ENCODE assay signal across 1 cellular context in the genomic region with DNA sequence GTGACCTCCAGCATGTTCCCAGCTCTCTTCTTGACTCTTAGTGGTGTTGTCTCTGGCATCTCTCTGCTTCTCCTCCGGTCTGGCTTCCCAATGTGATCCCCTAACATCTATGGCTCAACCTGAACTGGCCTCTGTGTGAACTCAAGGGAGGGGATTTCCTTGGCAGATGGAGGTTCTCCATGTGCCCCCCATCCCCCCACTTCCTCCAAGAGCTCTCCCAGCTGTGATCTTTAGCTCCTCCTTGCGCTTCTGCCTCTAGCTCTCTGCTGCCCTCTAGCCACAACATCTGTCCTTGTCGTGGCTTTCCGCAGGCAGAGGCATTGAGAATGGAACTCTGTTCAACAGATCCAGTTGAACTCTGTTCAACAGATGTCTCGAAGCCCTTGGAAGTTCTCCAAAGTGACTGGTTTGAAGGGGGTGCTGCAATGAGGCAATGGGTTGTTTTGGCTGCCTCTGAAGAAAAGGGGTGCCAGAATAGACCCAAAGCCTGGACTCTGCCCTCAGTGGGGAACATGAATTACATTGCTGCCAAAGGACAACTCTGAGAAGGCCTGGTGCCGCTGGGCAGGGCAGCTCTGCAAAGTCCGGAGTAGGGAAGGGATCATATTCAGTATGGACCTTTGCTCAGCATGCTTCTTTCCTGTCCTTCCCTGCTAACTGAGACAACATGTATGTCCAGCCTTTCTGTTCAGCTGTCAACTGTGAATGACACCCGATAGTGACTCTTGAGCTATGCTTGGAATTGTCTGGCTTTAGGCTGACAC.
A peak's percentile ranks its signal among the peaks of the same experiment; 100 is the strongest.
TF ChIP-seq lines count a peak whose summit lies in the region.

No MANE protein-coding gene starts in this region.

TF ChIP-seq in HepG2, 621 proteins besides CTCF, POLR2A, EP300 and RAD21 (continued from another document and continues in another):
- TF ChIP-seq, protein P1, sequence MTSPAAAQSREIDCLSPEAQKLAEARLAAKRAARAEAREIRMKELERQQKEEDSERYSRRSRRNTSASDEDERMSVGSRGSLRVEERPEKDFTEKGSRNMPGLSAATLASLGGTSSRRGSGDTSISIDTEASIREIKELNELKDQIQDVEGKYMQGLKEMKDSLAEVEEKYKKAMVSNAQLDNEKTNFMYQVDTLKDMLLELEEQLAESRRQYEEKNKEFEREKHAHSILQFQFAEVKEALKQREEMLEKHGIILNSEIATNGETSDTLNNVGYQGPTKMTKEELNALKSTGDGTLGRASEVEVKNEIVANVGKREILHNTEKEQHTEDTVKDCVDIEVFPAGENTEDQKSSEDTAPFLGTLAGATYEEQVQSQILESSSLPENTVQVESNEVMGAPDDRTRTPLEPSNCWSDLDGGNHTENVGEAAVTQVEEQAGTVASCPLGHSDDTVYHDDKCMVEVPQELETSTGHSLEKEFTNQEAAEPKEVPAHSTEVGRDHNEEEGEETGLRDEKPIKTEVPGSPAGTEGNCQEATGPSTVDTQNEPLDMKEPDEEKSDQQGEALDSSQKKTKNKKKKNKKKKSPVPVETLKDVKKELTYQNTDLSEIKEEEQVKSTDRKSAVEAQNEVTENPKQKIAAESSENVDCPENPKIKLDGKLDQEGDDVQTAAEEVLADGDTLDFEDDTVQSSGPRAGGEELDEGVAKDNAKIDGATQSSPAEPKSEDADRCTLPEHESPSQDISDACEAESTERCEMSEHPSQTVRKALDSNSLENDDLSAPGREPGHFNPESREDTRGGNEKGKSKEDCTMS (CRISPR knock-in tag; conservative IDR thresholded peaks at IDR 0.05), result no peak
- 0 out of 2 replicates have a peak, but pooled peaks have one; percentile 54 for TF ChIP-seq AKAP8 (CRISPR knock-in tag; IDR thresholded peaks at IDR 0.05)
- TF ChIP-seq ZNF678 (CRISPR knock-in tag; IDR thresholded peaks at IDR 0.05), result no peak
- TF ChIP-seq, protein P2, sequence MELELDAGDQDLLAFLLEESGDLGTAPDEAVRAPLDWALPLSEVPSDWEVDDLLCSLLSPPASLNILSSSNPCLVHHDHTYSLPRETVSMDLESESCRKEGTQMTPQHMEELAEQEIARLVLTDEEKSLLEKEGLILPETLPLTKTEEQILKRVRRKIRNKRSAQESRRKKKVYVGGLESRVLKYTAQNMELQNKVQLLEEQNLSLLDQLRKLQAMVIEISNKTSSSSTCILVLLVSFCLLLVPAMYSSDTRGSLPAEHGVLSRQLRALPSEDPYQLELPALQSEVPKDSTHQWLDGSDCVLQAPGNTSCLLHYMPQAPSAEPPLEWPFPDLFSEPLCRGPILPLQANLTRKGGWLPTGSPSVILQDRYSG (CRISPR knock-in tag; IDR thresholded peaks at IDR 0.05), result no peak
- TF ChIP-seq CEBPB (IDR thresholded peaks at IDR 0.05; ENCODE audit: borderline replicate concordance, low read depth, low read length), result no peak
- TF ChIP-seq CENPX (CRISPR knock-in tag; IDR thresholded peaks at IDR 0.05), result no peak
- TF ChIP-seq ZNF232 (CRISPR knock-in tag; IDR thresholded peaks at IDR 0.05; ENCODE audit: borderline replicate concordance), result no peak
- TF ChIP-seq ZNF598 (CRISPR knock-in tag; IDR thresholded peaks at IDR 0.05; ENCODE audit: borderline replicate concordance), result 0 out of 2 replicates have a peak, but pooled peaks have one; percentile 33
- no peak for TF ChIP-seq ZNF841 (CRISPR knock-in tag; IDR thresholded peaks at IDR 0.05; ENCODE audit: borderline replicate concordance)
- no peak for TF ChIP-seq RFX1 (IDR thresholded peaks at IDR 0.05)
- TF ChIP-seq, protein P3, sequence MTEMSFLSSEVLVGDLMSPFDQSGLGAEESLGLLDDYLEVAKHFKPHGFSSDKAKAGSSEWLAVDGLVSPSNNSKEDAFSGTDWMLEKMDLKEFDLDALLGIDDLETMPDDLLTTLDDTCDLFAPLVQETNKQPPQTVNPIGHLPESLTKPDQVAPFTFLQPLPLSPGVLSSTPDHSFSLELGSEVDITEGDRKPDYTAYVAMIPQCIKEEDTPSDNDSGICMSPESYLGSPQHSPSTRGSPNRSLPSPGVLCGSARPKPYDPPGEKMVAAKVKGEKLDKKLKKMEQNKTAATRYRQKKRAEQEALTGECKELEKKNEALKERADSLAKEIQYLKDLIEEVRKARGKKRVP (CRISPR knock-in tag; IDR thresholded peaks at IDR 0.05), result 0 out of 4 replicates have a peak, but pooled peaks of 1 of the 2 experiments have one; percentile 21
- TF ChIP-seq, protein P4, sequence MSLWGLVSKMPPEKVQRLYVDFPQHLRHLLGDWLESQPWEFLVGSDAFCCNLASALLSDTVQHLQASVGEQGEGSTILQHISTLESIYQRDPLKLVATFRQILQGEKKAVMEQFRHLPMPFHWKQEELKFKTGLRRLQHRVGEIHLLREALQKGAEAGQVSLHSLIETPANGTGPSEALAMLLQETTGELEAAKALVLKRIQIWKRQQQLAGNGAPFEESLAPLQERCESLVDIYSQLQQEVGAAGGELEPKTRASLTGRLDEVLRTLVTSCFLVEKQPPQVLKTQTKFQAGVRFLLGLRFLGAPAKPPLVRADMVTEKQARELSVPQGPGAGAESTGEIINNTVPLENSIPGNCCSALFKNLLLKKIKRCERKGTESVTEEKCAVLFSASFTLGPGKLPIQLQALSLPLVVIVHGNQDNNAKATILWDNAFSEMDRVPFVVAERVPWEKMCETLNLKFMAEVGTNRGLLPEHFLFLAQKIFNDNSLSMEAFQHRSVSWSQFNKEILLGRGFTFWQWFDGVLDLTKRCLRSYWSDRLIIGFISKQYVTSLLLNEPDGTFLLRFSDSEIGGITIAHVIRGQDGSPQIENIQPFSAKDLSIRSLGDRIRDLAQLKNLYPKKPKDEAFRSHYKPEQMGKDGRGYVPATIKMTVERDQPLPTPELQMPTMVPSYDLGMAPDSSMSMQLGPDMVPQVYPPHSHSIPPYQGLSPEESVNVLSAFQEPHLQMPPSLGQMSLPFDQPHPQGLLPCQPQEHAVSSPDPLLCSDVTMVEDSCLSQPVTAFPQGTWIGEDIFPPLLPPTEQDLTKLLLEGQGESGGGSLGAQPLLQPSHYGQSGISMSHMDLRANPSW (CRISPR knock-in tag; IDR thresholded peaks at IDR 0.05; ENCODE audit: borderline replicate concordance), result no peak
- TF ChIP-seq ZBTB20 (CRISPR knock-in tag; IDR thresholded peaks at IDR 0.05; ENCODE audit: borderline replicate concordance, low read depth), result no peak
- peak; percentile 32; the same call in 1 of the 2 replicates for TF ChIP-seq KLF12 (CRISPR knock-in tag; IDR thresholded peaks at IDR 0.05; ENCODE audit: borderline replicate concordance)
- TF ChIP-seq, protein P5, sequence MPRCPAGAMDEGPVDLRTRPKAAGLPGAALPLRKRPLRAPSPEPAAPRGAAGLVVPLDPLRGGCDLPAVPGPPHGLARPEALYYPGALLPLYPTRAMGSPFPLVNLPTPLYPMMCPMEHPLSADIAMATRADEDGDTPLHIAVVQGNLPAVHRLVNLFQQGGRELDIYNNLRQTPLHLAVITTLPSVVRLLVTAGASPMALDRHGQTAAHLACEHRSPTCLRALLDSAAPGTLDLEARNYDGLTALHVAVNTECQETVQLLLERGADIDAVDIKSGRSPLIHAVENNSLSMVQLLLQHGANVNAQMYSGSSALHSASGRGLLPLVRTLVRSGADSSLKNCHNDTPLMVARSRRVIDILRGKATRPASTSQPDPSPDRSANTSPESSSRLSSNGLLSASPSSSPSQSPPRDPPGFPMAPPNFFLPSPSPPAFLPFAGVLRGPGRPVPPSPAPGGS (CRISPR knock-in tag; IDR thresholded peaks at IDR 0.05), result no peak
- TF ChIP-seq, protein P6, sequence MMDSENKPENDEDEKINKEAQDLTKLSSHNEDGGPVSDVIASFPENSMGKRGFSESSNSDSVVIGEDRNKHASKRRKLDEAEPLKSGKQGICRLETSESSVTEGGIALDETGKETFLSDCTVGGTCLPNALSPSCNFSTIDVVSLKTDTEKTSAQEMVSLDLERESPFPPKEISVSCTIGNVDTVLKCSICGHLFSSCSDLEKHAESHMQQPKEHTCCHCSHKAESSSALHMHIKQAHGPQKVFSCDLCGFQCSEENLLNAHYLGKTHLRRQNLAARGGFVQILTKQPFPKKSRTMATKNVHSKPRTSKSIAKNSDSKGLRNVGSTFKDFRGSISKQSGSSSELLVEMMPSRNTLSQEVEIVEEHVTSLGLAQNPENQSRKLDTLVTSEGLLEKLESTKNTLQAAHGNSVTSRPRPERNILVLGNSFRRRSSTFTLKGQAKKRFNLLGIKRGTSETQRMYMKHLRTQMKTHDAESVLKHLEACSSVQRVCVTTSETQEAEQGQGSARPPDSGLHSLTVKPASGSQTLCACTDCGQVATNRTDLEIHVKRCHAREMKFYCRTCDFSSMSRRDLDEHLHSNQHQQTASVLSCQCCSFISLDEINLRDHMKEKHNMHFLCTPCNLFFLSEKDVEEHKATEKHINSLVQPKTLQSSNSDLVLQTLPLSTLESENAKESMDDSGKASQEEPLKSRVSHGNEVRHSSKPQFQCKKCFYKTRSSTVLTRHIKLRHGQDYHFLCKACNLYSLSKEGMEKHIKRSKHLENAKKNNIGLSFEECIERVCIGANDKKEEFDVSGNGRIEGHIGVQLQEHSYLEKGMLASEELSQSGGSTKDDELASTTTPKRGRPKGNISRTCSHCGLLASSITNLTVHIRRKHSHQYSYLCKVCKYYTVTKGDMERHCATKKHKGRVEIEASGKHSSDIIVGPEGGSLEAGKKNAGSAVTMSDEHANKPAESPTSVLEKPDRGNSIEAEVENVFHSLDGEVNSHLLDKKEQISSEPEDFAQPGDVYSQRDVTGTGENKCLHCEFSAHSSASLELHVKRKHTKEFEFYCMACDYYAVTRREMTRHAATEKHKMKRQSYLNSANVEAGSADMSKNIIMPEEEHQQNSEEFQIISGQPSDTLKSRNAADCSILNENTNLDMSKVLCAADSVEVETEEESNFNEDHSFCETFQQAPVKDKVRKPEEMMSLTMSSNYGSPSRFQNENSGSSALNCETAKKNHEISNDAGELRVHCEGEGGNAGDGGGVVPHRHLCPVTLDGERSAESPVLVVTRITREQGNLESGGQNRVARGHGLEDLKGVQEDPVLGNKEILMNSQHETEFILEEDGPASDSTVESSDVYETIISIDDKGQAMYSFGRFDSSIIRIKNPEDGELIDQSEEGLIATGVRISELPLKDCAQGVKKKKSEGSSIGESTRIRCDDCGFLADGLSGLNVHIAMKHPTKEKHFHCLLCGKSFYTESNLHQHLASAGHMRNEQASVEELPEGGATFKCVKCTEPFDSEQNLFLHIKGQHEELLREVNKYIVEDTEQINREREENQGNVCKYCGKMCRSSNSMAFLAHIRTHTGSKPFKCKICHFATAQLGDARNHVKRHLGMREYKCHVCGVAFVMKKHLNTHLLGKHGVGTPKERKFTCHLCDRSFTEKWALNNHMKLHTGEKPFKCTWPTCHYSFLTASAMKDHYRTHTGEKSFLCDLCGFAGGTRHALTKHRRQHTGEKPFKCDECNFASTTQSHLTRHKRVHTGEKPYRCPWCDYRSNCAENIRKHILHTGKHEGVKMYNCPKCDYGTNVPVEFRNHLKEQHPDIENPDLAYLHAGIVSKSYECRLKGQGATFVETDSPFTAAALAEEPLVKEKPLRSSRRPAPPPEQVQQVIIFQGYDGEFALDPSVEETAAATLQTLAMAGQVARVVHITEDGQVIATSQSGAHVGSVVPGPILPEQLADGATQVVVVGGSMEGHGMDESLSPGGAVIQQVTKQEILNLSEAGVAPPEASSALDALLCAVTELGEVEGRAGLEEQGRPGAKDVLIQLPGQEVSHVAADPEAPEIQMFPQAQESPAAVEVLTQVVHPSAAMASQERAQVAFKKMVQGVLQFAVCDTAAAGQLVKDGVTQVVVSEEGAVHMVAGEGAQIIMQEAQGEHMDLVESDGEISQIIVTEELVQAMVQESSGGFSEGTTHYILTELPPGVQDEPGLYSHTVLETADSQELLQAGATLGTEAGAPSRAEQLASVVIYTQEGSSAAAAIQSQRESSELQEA (CRISPR knock-in tag; IDR thresholded peaks at IDR 0.05; ENCODE audit: not compliant biosample characterization), result peak; percentile 85
- no peak for TF ChIP-seq ZBTB8A (CRISPR knock-in tag; IDR thresholded peaks at IDR 0.05; ENCODE audit: borderline replicate concordance, low read depth)
- TF ChIP-seq YY1 (IDR thresholded peaks at IDR 0.05; ENCODE audit: insufficient read depth, insufficient replicate concordance, low read depth, low read length), result no peak
- TF ChIP-seq NR2C2 (CRISPR knock-in tag; IDR thresholded peaks at IDR 0.05; ENCODE audit: borderline replicate concordance), result no peak
- TF ChIP-seq, protein P7, sequence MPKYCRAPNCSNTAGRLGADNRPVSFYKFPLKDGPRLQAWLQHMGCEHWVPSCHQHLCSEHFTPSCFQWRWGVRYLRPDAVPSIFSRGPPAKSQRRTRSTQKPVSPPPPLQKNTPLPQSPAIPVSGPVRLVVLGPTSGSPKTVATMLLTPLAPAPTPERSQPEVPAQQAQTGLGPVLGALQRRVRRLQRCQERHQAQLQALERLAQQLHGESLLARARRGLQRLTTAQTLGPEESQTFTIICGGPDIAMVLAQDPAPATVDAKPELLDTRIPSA (CRISPR knock-in tag; IDR thresholded peaks at IDR 0.05; ENCODE audit: borderline replicate concordance), result no peak
- TF ChIP-seq HDAC2 (CRISPR knock-in tag; IDR thresholded peaks at IDR 0.05), result peak; percentile 76; the same call in 1 of the 2 replicates
- TF ChIP-seq LCORL (IDR thresholded peaks at IDR 0.05), result no peak
- peak; percentile 71; the same call in 1 of the 2 replicates for TF ChIP-seq LCORL (CRISPR knock-in tag; IDR thresholded peaks at IDR 0.05)
- no peak for TF ChIP-seq ZNF101 (CRISPR knock-in tag; IDR thresholded peaks at IDR 0.05; ENCODE audit: borderline replicate concordance, low read depth)
- no peak for TF ChIP-seq MAZ (IDR thresholded peaks at IDR 0.05; ENCODE audit: borderline replicate concordance, low read depth, low read length)
- TF ChIP-seq MAZ (CRISPR knock-in tag; IDR thresholded peaks at IDR 0.05; ENCODE audit: low read depth), result peak; percentile 49; the same call in 1 of the 2 replicates
- TF ChIP-seq, protein P8, sequence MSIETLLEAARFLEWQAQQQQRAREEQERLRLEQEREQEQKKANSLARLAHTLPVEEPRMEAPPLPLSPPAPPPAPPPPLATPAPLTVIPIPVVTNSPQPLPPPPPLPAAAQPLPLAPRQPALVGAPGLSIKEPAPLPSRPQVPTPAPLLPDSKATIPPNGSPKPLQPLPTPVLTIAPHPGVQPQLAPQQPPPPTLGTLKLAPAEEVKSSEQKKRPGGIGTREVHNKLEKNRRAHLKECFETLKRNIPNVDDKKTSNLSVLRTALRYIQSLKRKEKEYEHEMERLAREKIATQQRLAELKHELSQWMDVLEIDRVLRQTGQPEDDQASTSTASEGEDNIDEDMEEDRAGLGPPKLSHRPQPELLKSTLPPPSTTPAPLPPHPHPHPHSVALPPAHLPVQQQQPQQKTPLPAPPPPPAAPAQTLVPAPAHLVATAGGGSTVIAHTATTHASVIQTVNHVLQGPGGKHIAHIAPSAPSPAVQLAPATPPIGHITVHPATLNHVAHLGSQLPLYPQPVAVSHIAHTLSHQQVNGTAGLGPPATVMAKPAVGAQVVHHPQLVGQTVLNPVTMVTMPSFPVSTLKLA (IDR thresholded peaks at IDR 0.05), result no peak
- no peak for TF ChIP-seq ZC3H13 (CRISPR knock-in tag; IDR thresholded peaks at IDR 0.05)
- TF ChIP-seq ATF1 (CRISPR knock-in tag; IDR thresholded peaks at IDR 0.05), result no peak
- no peak for TF ChIP-seq ZSCAN22 (CRISPR knock-in tag; IDR thresholded peaks at IDR 0.05)
- no peak for TF ChIP-seq ARID2 (CRISPR knock-in tag; IDR thresholded peaks at IDR 0.05; ENCODE audit: borderline replicate concordance)
- TF ChIP-seq ZNF160 (CRISPR knock-in tag; IDR thresholded peaks at IDR 0.05), result no peak
- TF ChIP-seq CEBPG (CRISPR knock-in tag; IDR thresholded peaks at IDR 0.05), result peak; percentile 51
- no peak for TF ChIP-seq MED8 (CRISPR knock-in tag; IDR thresholded peaks at IDR 0.05; ENCODE audit: insufficient replicate concordance)
- TF ChIP-seq STAT5B (CRISPR knock-in tag; IDR thresholded peaks at IDR 0.05), result no peak
- TF ChIP-seq JUNB (CRISPR knock-in tag; IDR thresholded peaks at IDR 0.05; ENCODE audit: borderline replicate concordance), result no peak
- no peak for TF ChIP-seq RORA (CRISPR knock-in tag; IDR thresholded peaks at IDR 0.05)
- peak; percentile 65; the same call in 1 of the 2 replicates for TF ChIP-seq KAT8 (CRISPR knock-in tag; IDR thresholded peaks at IDR 0.05)
- TF ChIP-seq TP53 (CRISPR knock-in tag; conservative IDR thresholded peaks at IDR 0.05), result no peak
- no peak for TF ChIP-seq ZFAT (CRISPR knock-in tag; conservative IDR thresholded peaks at IDR 0.05)
- peak; percentile 83 for TF ChIP-seq RXRA (CRISPR knock-in tag; IDR thresholded peaks at IDR 0.05)
- no peak for TF ChIP-seq ZNF460 (CRISPR knock-in tag; IDR thresholded peaks at IDR 0.05; ENCODE audit: borderline replicate concordance)
